Comparison of ENCODE assay signal across 34 cellular contexts in genomic region chr15:29880341-29880740, GRCh38. TPM values are rescaled to one million over a fixed set of nuclear protein-coding genes. Genes with fewer than 3 reads are reported as not detected.
"Had no signal": no experiment of that assay in that cellular context is flagged by ENCODE, and none has a peak within 500 bp of the region (broad histone marks: within the 10 kb centered on the region; RNA-seq: fewer than 3 reads in every experiment).

No MANE protein-coding gene starts in this region.

- H3K36me3 Mint-ChIP-seq: activated naive CD8-positive, alpha-beta T cell had no signal

- FAIRE-seq: astrocyte, bronchial epithelial cell, endothelial cell of umbilical vein had no signal

- H3K9me3 ChIP-seq: gastrocnemius medialis, heart left ventricle had no signal

- H3K9me3 Mint-ChIP-seq: activated B cell treated with CpG ODN at 0.5 μM for 24 hours; activated CD8-positive, alpha-beta T cell treated with anti-CD3 and anti-CD28 coated beads for 36 hours; activated T-cell treated with anti-CD3 and anti-CD28 coated beads, Interleukin-2, amount 50 U/mL, for 4 hours; activated T-helper 17 cell treated with anti-CD3 and anti-CD28 coated beads, Interleukin-2, amount 50 U/mL, for 72 hours; central memory CD8-positive, alpha-beta T cell; dendritic cell treated with granulocyte-macrophage colony-stimulating factor and Interleukin-4, amounts not matched to agents 40 ng/mL and 50 ng/mL, for 4 days; effector memory CD8-positive, alpha-beta T cell; T-helper 2 cell treated with Interferon-gamma antibody and Interleukin-4, amounts not matched to agents 5 μg/mL and 100 μg/mL, for 36 hours had no signal

- H3K27ac Mint-ChIP-seq: activated B cell treated with CpG ODN at 0.5 μM for 24 hours; activated CD8-positive, alpha-beta T cell treated with anti-CD3 and anti-CD28 coated beads for 36 hours; activated naive CD8-positive, alpha-beta T cell; activated T-helper 17 cell treated with anti-CD3 and anti-CD28 coated beads, Interleukin-2, amount 50 U/mL, for 72 hours; dendritic cell treated with granulocyte-macrophage colony-stimulating factor and Interleukin-4, amounts not matched to agents 40 ng/mL and 50 ng/mL, for 4 days; effector memory CD8-positive, alpha-beta T cell; T-helper 17 cell; T-helper 2 cell treated with Interferon-gamma antibody and Interleukin-4, amounts not matched to agents 5 μg/mL and 100 μg/mL, for 36 hours had no signal

- ATAC-seq: activated CD4-positive, CD25-positive, alpha-beta regulatory T cell treated with anti-CD3 and anti-CD28 coated beads, Interleukin-2, amount 50 U/mL, for 24 hours; activated CD8-positive, alpha-beta T cell treated with anti-CD3 and anti-CD28 coated beads for 36 hours; activated T-cell treated with anti-CD3 and anti-CD28 coated beads, Interleukin-2, amount 50 U/mL, for 4 hours; activated T-helper 17 cell treated with anti-CD3 and anti-CD28 coated beads, Interleukin-2, amount 50 U/mL, for 72 hours; effector memory CD8-positive, alpha-beta T cell; gastrocnemius medialis; heart left ventricle; T-helper 17 cell had no signal

- H3K4me3 Mint-ChIP-seq: activated B cell treated with CpG ODN at 0.5 μM for 24 hours; activated CD8-positive, alpha-beta T cell treated with anti-CD3 and anti-CD28 coated beads for 36 hours; activated naive CD8-positive, alpha-beta T cell; activated T-cell treated with anti-CD3 and anti-CD28 coated beads, Interleukin-2, amount 50 U/mL, for 4 hours; activated T-helper 17 cell treated with anti-CD3 and anti-CD28 coated beads, Interleukin-2, amount 50 U/mL, for 72 hours; central memory CD8-positive, alpha-beta T cell; dendritic cell treated with granulocyte-macrophage colony-stimulating factor and Interleukin-4, amounts not matched to agents 40 ng/mL and 50 ng/mL, for 4 days; effector memory CD8-positive, alpha-beta T cell; T-helper 17 cell; T-helper 2 cell treated with Interferon-gamma antibody and Interleukin-4, amounts not matched to agents 5 μg/mL and 100 μg/mL, for 36 hours had no signal

- H3K4me1 Mint-ChIP-seq: activated B cell treated with CpG ODN at 0.5 μM for 24 hours; activated T-helper 17 cell treated with anti-CD3 and anti-CD28 coated beads, Interleukin-2, amount 50 U/mL, for 72 hours; central memory CD8-positive, alpha-beta T cell; T-helper 17 cell had no signal

- H3K36me3 ChIP-seq: brain microvascular endothelial cell, gastrocnemius medialis, heart left ventricle, WERI-Rb-1 had no signal

- H3K27me3 Mint-ChIP-seq: activated B cell treated with CpG ODN at 0.5 μM for 24 hours had no signal

- H3K27ac ChIP-seq: brain microvascular endothelial cell, coronary artery, epithelial cell of prostate, gastrocnemius medialis, heart left ventricle, WERI-Rb-1 had no signal

- H3K4me3 ChIP-seq: coronary artery, dorsolateral prefrontal cortex, gastrocnemius medialis, heart left ventricle had no signal

- H3K27me3 ChIP-seq: brain microvascular endothelial cell, dorsolateral prefrontal cortex, heart left ventricle had no signal

- DNase-seq: activated B cell treated with CpG ODN at 0.5 μM for 24 hours; activated CD4-positive, alpha-beta T cell treated with anti-CD3 and anti-CD28 coated beads for 48 hours; activated CD4-positive, alpha-beta T cell treated with anti-CD3 and anti-CD28 coated beads, Interleukin-2, amount 50 U/mL, for 1 hour; activated CD4-positive, alpha-beta T cell treated with anti-CD3 and anti-CD28 coated beads, Interleukin-2, amount 50 U/mL, for 48 hours; activated CD8-positive, alpha-beta memory T cell treated with anti-CD3 and anti-CD28 coated beads for 24 hours; activated CD8-positive, alpha-beta T cell treated with anti-CD3 and anti-CD28 coated beads for 36 hours; activated effector memory CD4-positive, alpha-beta T cell treated with Interleukin-2 at 50 U/mL for 16 hours; activated gamma-delta T cell treated with Interleukin-2 at 50 U/mL for 16 hours; activated naive CD4-positive, alpha-beta T cell treated with anti-CD3 and anti-CD28 coated beads, Interleukin-2, amount 50 U/mL, for 16 hours; activated naive CD4-positive, alpha-beta T cell treated with Interleukin-2 at 50 U/mL for 16 hours; activated T-cell treated with anti-CD3 and anti-CD28 coated beads, Interleukin-2, amount 50 U/mL, for 4 hours; amniotic stem cell; anterior cingulate cortex; brain microvascular endothelial cell; dorsolateral prefrontal cortex; effector memory CD8-positive, alpha-beta T cell; foreskin fibroblast; gastrocnemius medialis; glutamatergic neuron; heart left ventricle; T-helper 17 cell; T1000; WERI-Rb-1 had no signal

RNA-seq across cellular contexts. Expression of gene TJP1, which starts 58.1 kb away (rescaled TPM):
- total RNA-seq: activated CD8-positive, alpha-beta T cell treated with anti-CD3 and anti-CD28 coated beads for 36 hours; activated T-helper 17 cell treated with anti-CD3 and anti-CD28 coated beads, Interleukin-2, amount 50 U/mL, for 72 hours had no signal
